Comparison of ENCODE assay signal across 20 cellular contexts in genomic region chrX:129193357-129193756, GRCh38.
DNase-seq lines count a peak whose midpoint lies in the region; ATAC-seq and TF ChIP-seq lines count a peak whose summit lies in the region.
"Had no signal": no experiment of that assay in that cellular context is flagged by ENCODE, and none has a peak within 500 bp of the region (broad histone marks: within the 10 kb centered on the region; RNA-seq: fewer than 3 reads in every experiment).

No MANE protein-coding gene starts in this region.

- H3K4me3 ChIP-seq in heart left ventricle (no peak overlapping the region), right atrium auricular region (no peak overlapping the region), endodermal cell (ENCODE audit: low read length) (no peak overlapping the region)
- H3K4me3 ChIP-seq: GM12878, GM23248, SK-N-MC, vagina had no signal

- no peak for TF ChIP-seq CTCF in heart left ventricle (IDR thresholded peaks at IDR 0.05)
- no peak for TF ChIP-seq CTCF in right atrium auricular region (IDR thresholded peaks at IDR 0.05)
- no peak for TF ChIP-seq CTCF in endodermal cell (conservative IDR thresholded peaks at IDR 0.05)

- no peak overlapping the region for H3K4me3 Mint-ChIP-seq in natural killer cell treated with Interleukin-12 subunit alpha and Interleukin-12 subunit beta and Interleukin-15 and Interleukin-18, amount 100 ng/mL, for 72 hours
- H3K4me3 Mint-ChIP-seq in endodermal cell: no peak overlapping the region
- H3K4me3 Mint-ChIP-seq: CD4-positive, alpha-beta T cell; dendritic cell treated with granulocyte-macrophage colony-stimulating factor and Interleukin-4, amounts not matched to agents 40 ng/mL and 50 ng/mL, for 4 days; memory B cell had no signal

- no peaks in the 10 kb centered on the region for H3K36me3 ChIP-seq in heart left ventricle
- H3K36me3 ChIP-seq in right atrium auricular region: no peaks in the 10 kb centered on the region
- H3K36me3 ChIP-seq in endodermal cell (ENCODE audit: control insufficient read depth, insufficient read depth, low read length): no peaks in the 10 kb centered on the region
- H3K36me3 ChIP-seq: vagina had no signal

- TF ChIP-seq POLR2A in heart left ventricle (IDR thresholded peaks at IDR 0.05): no peak

- H3K36me3 Mint-ChIP-seq in natural killer cell treated with Interleukin-12 subunit alpha and Interleukin-12 subunit beta and Interleukin-15 and Interleukin-18, amount 100 ng/mL, for 72 hours: no peaks in the 10 kb centered on the region
- peaks cover 2% of the 10 kb centered on the region for H3K36me3 Mint-ChIP-seq in endodermal cell (ENCODE audit: low read depth)
- H3K36me3 Mint-ChIP-seq: memory B cell had no signal

- peak in 2 of 4 donors; percentile 36 to 42 for ATAC-seq in heart left ventricle
- ATAC-seq in natural killer cell treated with Interleukin-12 subunit alpha and Interleukin-12 subunit beta and Interleukin-15 and Interleukin-18, amount 100 ng/mL, for 72 hours: no peak
- ATAC-seq: GM12878 had no signal

- H3K27ac ChIP-seq in heart left ventricle: no peak overlapping the region
- no peak overlapping the region for H3K27ac ChIP-seq in right atrium auricular region
- H3K27ac ChIP-seq in endodermal cell (ENCODE audit: low read depth, low read length): no peak overlapping the region
- H3K27ac ChIP-seq: GM23248, SK-N-MC, vagina had no signal

- peaks cover 0 to 4% of the 10 kb centered on the region in 2 donors for H3K27me3 Mint-ChIP-seq in natural killer cell treated with Interleukin-12 subunit alpha and Interleukin-12 subunit beta and Interleukin-15 and Interleukin-18, amount 100 ng/mL, for 72 hours
- H3K27me3 Mint-ChIP-seq in endodermal cell (ENCODE audit: insufficient read depth): peaks cover 6% of the 10 kb centered on the region
- H3K27me3 Mint-ChIP-seq: CD4-positive, alpha-beta T cell; dendritic cell treated with granulocyte-macrophage colony-stimulating factor and Interleukin-4, amounts not matched to agents 40 ng/mL and 50 ng/mL, for 4 days; memory B cell had no signal

- H3K9me3 ChIP-seq in heart left ventricle: no peaks in the 10 kb centered on the region
- no peaks in the 10 kb centered on the region for H3K9me3 ChIP-seq in right atrium auricular region
- no peaks in the 10 kb centered on the region for H3K9me3 ChIP-seq in endodermal cell (ENCODE audit: control insufficient read depth, low read length)
- H3K9me3 ChIP-seq: vagina had no signal

- WGBS in heart left ventricle, 4 donors: 37 to 54% (median 45%) methylated on average over 4 of the region's 4 CpGs
- WGBS in endodermal cell (ENCODE audit: insufficient coverage in 1 of 2, insufficient read length in 1 of 2), 2 experiments: 89% methylated on average over 4 of the region's 4 CpGs; no CpG with 5 or more reads in 1 of the 2 experiments

- no peaks in the 10 kb centered on the region for H3K27me3 ChIP-seq in heart left ventricle
- no peaks in the 10 kb centered on the region for H3K27me3 ChIP-seq in right atrium auricular region
- no peaks in the 10 kb centered on the region for H3K27me3 ChIP-seq in endodermal cell (ENCODE audit: control insufficient read depth, insufficient read depth, low read length, poor library complexity, severe bottlenecking)
- H3K27me3 ChIP-seq: vagina had no signal

- intact Hi-C loops in heart left ventricle (cut with DNase I): no loop called here

- H3K9ac ChIP-seq in endodermal cell (ENCODE audit: extremely low read depth, low read length, poor library complexity, severe bottlenecking): no peak overlapping the region
- H3K9ac ChIP-seq: GM23248 had no signal

- no peaks in the 10 kb centered on the region for H3K4me1 Mint-ChIP-seq in natural killer cell treated with Interleukin-12 subunit alpha and Interleukin-12 subunit beta and Interleukin-15 and Interleukin-18, amount 100 ng/mL, for 72 hours (ENCODE audit: low read depth in 2 of 2)
- peaks cover 46% of the 10 kb centered on the region for H3K4me1 Mint-ChIP-seq in endodermal cell
- H3K4me1 Mint-ChIP-seq: memory B cell had no signal

- DNase-seq in heart left ventricle: peak; percentile 12 to 53 (median 37)
- no peak for DNase-seq in right atrium auricular region (ENCODE audit: low spot score)
- peak; percentile 73 for DNase-seq in NCI-H2171 treated with DMSO at 0.1 percent for 48 hours (lab: John Stamatoyannopoulos, UW)
- peak; percentile 9 for DNase-seq in glomerular visceral epithelial cell (ENCODE audit: extremely low spot score)
- DNase-seq in dedifferentiated amniotic fluid mesenchymal stem cell (ENCODE audit: extremely low spot score): no peak
- DNase-seq in natural killer cell treated with Interleukin-12 subunit alpha and Interleukin-12 subunit beta and Interleukin-15 and Interleukin-18, amount 100 ng/mL, for 72 hours (ENCODE audit: low spot score): no peak
- DNase-seq in endodermal cell: no peak
- DNase-seq in cerebellar cortex (ENCODE audit: low spot score): no peak
- DNase-seq: activated CD4-positive, alpha-beta T cell treated with anti-CD3 and anti-CD28 coated beads for 48 hours; activated naive CD4-positive, alpha-beta T cell; anterior cingulate cortex; CD4-positive, alpha-beta T cell; GM23248; Kasumi-1; NCI-H2107 had no signal

- no peak overlapping the region for H3K27ac Mint-ChIP-seq in natural killer cell treated with Interleukin-12 subunit alpha and Interleukin-12 subunit beta and Interleukin-15 and Interleukin-18, amount 100 ng/mL, for 72 hours
- no peak overlapping the region for H3K27ac Mint-ChIP-seq in endodermal cell
- H3K27ac Mint-ChIP-seq: CD4-positive, alpha-beta T cell; dendritic cell treated with granulocyte-macrophage colony-stimulating factor and Interleukin-4, amounts not matched to agents 40 ng/mL and 50 ng/mL, for 4 days; memory B cell had no signal

- no peaks in the 10 kb centered on the region for H3K9me3 Mint-ChIP-seq in natural killer cell treated with Interleukin-12 subunit alpha and Interleukin-12 subunit beta and Interleukin-15 and Interleukin-18, amount 100 ng/mL, for 72 hours
- H3K9me3 Mint-ChIP-seq in endodermal cell: no peaks in the 10 kb centered on the region
- H3K9me3 Mint-ChIP-seq: CD4-positive, alpha-beta T cell; dendritic cell treated with granulocyte-macrophage colony-stimulating factor and Interleukin-4, amounts not matched to agents 40 ng/mL and 50 ng/mL, for 4 days had no signal

- no peaks in the 10 kb centered on the region for H3K4me1 ChIP-seq in heart left ventricle
- H3K4me1 ChIP-seq in right atrium auricular region: no peaks in the 10 kb centered on the region
- H3K4me1 ChIP-seq in endodermal cell (ENCODE audit: control insufficient read depth, insufficient read depth, low read length): no peaks in the 10 kb centered on the region
- H3K4me1 ChIP-seq: vagina had no signal

Comparison
In these comparisons a context has a peak if more than half of its experiments do, and no peak if none do; other contexts are left out.
1. DNase-seq: peak in heart left ventricle (5 of 5), NCI-H2171 treated with DMSO at 0.1 percent for 48 hours (single experiment) and glomerular visceral epithelial cell (single experiment); none in right atrium auricular region (single experiment), dedifferentiated amniotic fluid mesenchymal stem cell (single experiment), natural killer cell treated with Interleukin-12 subunit alpha and Interleukin-12 subunit beta and Interleukin-15 and Interleukin-18, amount 100 ng/mL, for 72 hours (single experiment), endodermal cell (single experiment) and cerebellar cortex (single experiment).